1 cellular context compared by ENCODE assay signal in genomic region chr5:132674671-132675506, GRCh38.
TF ChIP-seq lines count a peak whose summit lies in the region.

No MANE protein-coding gene starts in this region.

TF ChIP-seq in HepG2, 621 proteins besides CTCF, POLR2A, EP300 and RAD21:
- TF ChIP-seq MTF2 (CRISPR knock-in tag; IDR thresholded peaks at IDR 0.05; ENCODE audit: borderline replicate concordance) = 0 out of 2 replicates have a peak, but pooled peaks have one; percentile 33
- no peak for TF ChIP-seq MIXL1 (CRISPR knock-in tag; IDR thresholded peaks at IDR 0.05)
